ENCODE assay signal across 21 cellular contexts in genomic region chr7:35353481-35353880, GRCh38.
A peak's percentile ranks its signal among the peaks of the same experiment; 100 is the strongest.
DNase-seq lines count a peak whose midpoint lies in the region; ATAC-seq, FAIRE-seq and TF ChIP-seq lines count a peak whose summit lies in the region.
"Had no signal": no experiment of that assay in that cellular context is flagged by ENCODE, and none has a peak within 500 bp of the region (broad histone marks: within the 10 kb centered on the region; RNA-seq: fewer than 3 reads in every experiment).

No MANE protein-coding gene starts in this region.

- H3K27ac ChIP-seq in HepG2 (ENCODE audit: extremely low read length, insufficient read depth, low read length): no peak overlapping the region
- no peak overlapping the region for H3K27ac ChIP-seq in right lobe of liver
- H3K27ac ChIP-seq: SJSA1 had no signal

- no peaks in the 10 kb centered on the region for H3K27me3 Mint-ChIP-seq in osteocyte (ENCODE audit: unreplicated experiment)

- CTCF ChIA-PET in HepG2 (lab: Yijun Ruan, JAX; ENCODE audit: low intra/inter-chr PET ratio, low total read pairs): no interaction called here

- POLR2A ChIA-PET in HepG2 (lab: Yijun Ruan, JAX): no interaction called here

- in situ Hi-C loops in HepG2 (cut with HindIII; ENCODE audit: extremely low pct_ligation_motif_present, low pct_unique_long_range_greater_than_20kb): no loop called here

- H3K4me3 Mint-ChIP-seq in osteocyte (ENCODE audit: unreplicated experiment): no peak overlapping the region
- H3K4me3 Mint-ChIP-seq: CD14-positive monocyte had no signal

- no peaks in the 10 kb centered on the region for H3K9me3 Mint-ChIP-seq in osteocyte (ENCODE audit: unreplicated experiment)

- TF ChIP-seq RAD21 in HepG2 (CRISPR knock-in tag; IDR thresholded peaks at IDR 0.05): no peak

- no peak for TF ChIP-seq CTCF in HepG2 (CRISPR knock-in tag; IDR thresholded peaks at IDR 0.05)
- no peak for TF ChIP-seq CTCF in right lobe of liver (IDR thresholded peaks at IDR 0.05)
- TF ChIP-seq CTCF in osteocyte (IDR thresholded peaks at IDR 0.05): no peak

- no peak overlapping the region for H3K4me2 ChIP-seq in HepG2 (ENCODE audit: low read depth, low read length)

- H3K36me3 ChIP-seq in HepG2 (replicated peaks in 1 of 2; ENCODE audit: control insufficient read depth in 1 of 2, insufficient read depth in 2 of 2, low read length in 2 of 2) (no peaks in the 10 kb centered on the region), right lobe of liver (no peaks in the 10 kb centered on the region)
- H3K36me3 ChIP-seq: MG63, SJSA1 had no signal

- ATAC-seq in HepG2: no peak
- ATAC-seq in right lobe of liver: no peak
- no peak for ATAC-seq in GM21528 (IDR thresholded peaks at IDR 0.05; ENCODE audit: low FRiP score, unreplicated experiment)
- ATAC-seq in HG02678 (IDR thresholded peaks at IDR 0.05; ENCODE audit: unreplicated experiment): no peak
- ATAC-seq: Panc1 had no signal

- 11% methylated on average over 5 of the region's 6 CpGs for WGBS in HepG2 (ENCODE audit: low lambda C conversion rate)
- 49% methylated on average over 3 of the region's 6 CpGs for WGBS in right lobe of liver (ENCODE audit: insufficient coverage, low coverage, low lambda C conversion rate, missing lambda C conversion rate)

- peaks cover 0 to 3% of the 10 kb centered on the region in 2 experiments; a peak in 1 of 5 replicates for H3K27me3 ChIP-seq in HepG2 (ENCODE audit: control insufficient read depth in 1 of 2, insufficient read depth in 2 of 2, low read length in 2 of 2)
- H3K27me3 ChIP-seq in right lobe of liver: no peaks in the 10 kb centered on the region
- H3K27me3 ChIP-seq: MG63, SJSA1 had no signal

- H3K4me3 ChIP-seq in HepG2 (replicated peaks in 1 of 3; ENCODE audit: insufficient read depth in 1 of 3, low read depth in 2 of 3, low read length in 3 of 3): no peak overlapping the region
- no peak overlapping the region for H3K4me3 ChIP-seq in right lobe of liver
- H3K4me3 ChIP-seq: MG63, SJSA1 had no signal

- TF ChIP-seq POLR2A in HepG2 (IDR thresholded peaks at IDR 0.05; ENCODE audit: insufficient read depth in 1 of 2, low read depth in 2 of 2, low read length in 2 of 2): no peak
- TF ChIP-seq POLR2A in right lobe of liver (IDR thresholded peaks at IDR 0.05): no peak

- intact Hi-C loops in HepG2 (cut with micrococcal nuclease; ENCODE audit: unreplicated experiment) (no loop called here), right lobe of liver (cut with DNase I) (no loop called here)

- no peak overlapping the region for H2AFZ ChIP-seq in HepG2 (ENCODE audit: low read length)

- TF ChIP-seq EP300 in HepG2 (IDR thresholded peaks at IDR 0.05; ENCODE audit: low read depth in 2 of 2, low read length in 2 of 2) (no peak), HepG2 (CRISPR knock-in tag; IDR thresholded peaks at IDR 0.05; ENCODE audit: borderline replicate concordance) (no peak)

- no TSS peak for BruUV-seq in HepG2 (replicated peaks; lab: Mats Ljungman, UMichigan)

- DNase-seq in HepG2 (ENCODE audit: low spot score) (no peak), right lobe of liver (no peak), left kidney (ENCODE audit: low read depth, low spot score) (peak; percentile 57), osteocyte (ENCODE audit: extremely low spot score, unreplicated experiment) (peak; percentile 59), MV-4-11 (lab: John Stamatoyannopoulos, UW) (no peak)
- DNase-seq: EL, MG63, NCI-H1048, NCI-H1417 treated with DMSO at 0.1 percent for 48 hours, NCI-H187 treated with DMSO at 0.1 percent for 48 hours, NCI-H2107, NCI-H2227 treated with DMSO at 0.1 percent for 48 hours, NCI-H510A treated with DMSO at 0.1 percent for 48 hours, NCI-H748 treated with DMSO at 0.1 percent for 48 hours had no signal

- no peaks in the 10 kb centered on the region for H3K4me1 ChIP-seq in HepG2 (ENCODE audit: insufficient read depth, low read length)
- no peaks in the 10 kb centered on the region for H3K4me1 ChIP-seq in right lobe of liver
- H3K4me1 ChIP-seq: SJSA1 had no signal

- H3K36me3 Mint-ChIP-seq in osteocyte (ENCODE audit: unreplicated experiment): no peaks in the 10 kb centered on the region
- H3K36me3 Mint-ChIP-seq: CD14-positive monocyte had no signal

- no peak for FAIRE-seq in HepG2 (lab: Jason Lieb, UNC)
- FAIRE-seq: GM19239, H54 had no signal

- no peaks in the 10 kb centered on the region for H4K20me1 ChIP-seq in HepG2 (ENCODE audit: insufficient read depth, low read length)

- no peaks in the 10 kb centered on the region for H3K4me1 Mint-ChIP-seq in osteocyte (ENCODE audit: unreplicated experiment)
- H3K4me1 Mint-ChIP-seq: CD14-positive monocyte had no signal

- H3K9me3 ChIP-seq in HepG2 (ENCODE audit: low read length): no peaks in the 10 kb centered on the region; the same call in 1 of the 2 replicates
- peaks cover 0 to 3% (median 0%) of the 10 kb centered on the region in 4 donors for H3K9me3 ChIP-seq in right lobe of liver
- H3K9me3 ChIP-seq: MG63, SJSA1 had no signal

- H3K79me2 ChIP-seq in HepG2 (ENCODE audit: insufficient read depth, low read length): no peaks in the 10 kb centered on the region

- no peak overlapping the region for H3K27ac Mint-ChIP-seq in osteocyte (ENCODE audit: unreplicated experiment)
- H3K27ac Mint-ChIP-seq: CD14-positive monocyte had no signal

- H3K9ac ChIP-seq in HepG2 (ENCODE audit: insufficient read depth, low read depth, low read length): no peak overlapping the region

TF ChIP-seq in HepG2, 621 proteins besides CTCF, POLR2A, EP300 and RAD21:
- TF ChIP-seq CCAR2 (optimal IDR thresholded peaks at IDR 0.05; ENCODE audit: low read depth, low read length): no peak
- no peak for TF ChIP-seq GLI4 (CRISPR knock-in tag; IDR thresholded peaks at IDR 0.05; ENCODE audit: borderline replicate concordance)
- TF ChIP-seq MAFK (conservative IDR thresholded peaks at IDR 0.05 in 1 of 2, IDR thresholded peaks at IDR 0.05 in 1 of 2; ENCODE audit: low read length in 2 of 2): peak; percentile 37 to 74; a peak in 3 of 4 replicates
- TF ChIP-seq MAFF (IDR thresholded peaks at IDR 0.05; ENCODE audit: low read depth, low read length): peak; percentile 49
- TF ChIP-seq NKX3-1 (CRISPR knock-in tag; IDR thresholded peaks at IDR 0.05): no peak

Comparison
In these comparisons a context has a peak if more than half of its experiments do, and no peak if none do; other contexts are left out.
1. DNase-seq: peak in left kidney (single experiment) and osteocyte (single experiment); none in HepG2 (single experiment), right lobe of liver (0 of 3) and MV-4-11 (single experiment).